Comparison of ENCODE assay signal across 10 cellular contexts in genomic region chr20:34037121-34037520, GRCh38. TPM values are rescaled to one million over a fixed set of nuclear protein-coding genes. Genes with fewer than 3 reads are reported as not detected.
DNase-seq lines count a peak whose midpoint lies in the region; ATAC-seq lines count a peak whose summit lies in the region.
"Had no signal": no experiment of that assay in that cellular context is flagged by ENCODE, and none has a peak within 500 bp of the region (broad histone marks: within the 10 kb centered on the region; RNA-seq: fewer than 3 reads in every experiment).

No MANE protein-coding gene starts in this region.

- H3K27ac Mint-ChIP-seq in T-helper 1 cell treated with Interleukin-12 subunit alpha and Interleukin-12 subunit beta and Interleukin-4 antibody, amounts not matched to agents 30 μg/mL and 1 μg/mL, for 36 hours = peak overlapping the region; percentile 24
- peak overlapping the region; percentile 63 for H3K27ac Mint-ChIP-seq in activated T-helper 17 cell treated with anti-CD3 and anti-CD28 coated beads, Interleukin-2, amount 50 U/mL, for 72 hours
- peak overlapping the region; percentile 54 for H3K27ac Mint-ChIP-seq in memory B cell

- ATAC-seq in activated T-helper 17 cell treated with anti-CD3 and anti-CD28 coated beads, Interleukin-2, amount 50 U/mL, for 72 hours (replicated peaks) = peak; percentile 100
- no peak for ATAC-seq in memory B cell (ENCODE audit: low read depth)
- ATAC-seq in HG02870 (IDR thresholded peaks at IDR 0.05; ENCODE audit: unreplicated experiment) = no peak
- ATAC-seq: left lobe of liver had no signal

- H3K27me3 Mint-ChIP-seq in T-helper 1 cell treated with Interleukin-12 subunit alpha and Interleukin-12 subunit beta and Interleukin-4 antibody, amounts not matched to agents 30 μg/mL and 1 μg/mL, for 36 hours (ENCODE audit: low read depth) = no peaks in the 10 kb centered on the region
- no peaks in the 10 kb centered on the region for H3K27me3 Mint-ChIP-seq in activated T-helper 17 cell treated with anti-CD3 and anti-CD28 coated beads, Interleukin-2, amount 50 U/mL, for 72 hours
- H3K27me3 Mint-ChIP-seq in memory B cell = no peaks in the 10 kb centered on the region

- no peak overlapping the region for H3K27ac ChIP-seq in caudate nucleus (ENCODE audit: low read depth, low read length)

- DNase-seq in memory B cell (ENCODE audit: low spot score in 2 of 2) (no peak), caudate nucleus (lab: John Stamatoyannopoulos, UW) (no peak), kidney glomerular epithelial cell (lab: John Stamatoyannopoulos, UW) (no peak), midbrain (lab: John Stamatoyannopoulos, UW) (no peak)
- DNase-seq in stimulated activated CD8-positive, alpha-beta memory T cell treated with anti-CD3 and anti-CD28 coated beads, Interleukin-15, amount 100 ng/mL, for 4 hours (ENCODE audit: low read depth in 2 of 2) = peak; percentile 33 to 34
- DNase-seq: NCI-H510A treated with DMSO at 0.1 percent for 48 hours had no signal

- peaks cover 25% of the 10 kb centered on the region for H3K4me1 Mint-ChIP-seq in T-helper 1 cell treated with Interleukin-12 subunit alpha and Interleukin-12 subunit beta and Interleukin-4 antibody, amounts not matched to agents 30 μg/mL and 1 μg/mL, for 36 hours (ENCODE audit: low read depth)
- peaks cover 53% of the 10 kb centered on the region for H3K4me1 Mint-ChIP-seq in activated T-helper 17 cell treated with anti-CD3 and anti-CD28 coated beads, Interleukin-2, amount 50 U/mL, for 72 hours
- H3K4me1 Mint-ChIP-seq in memory B cell = peaks cover 45% of the 10 kb centered on the region

- no peaks in the 10 kb centered on the region for H3K9me3 Mint-ChIP-seq in T-helper 1 cell treated with Interleukin-12 subunit alpha and Interleukin-12 subunit beta and Interleukin-4 antibody, amounts not matched to agents 30 μg/mL and 1 μg/mL, for 36 hours
- H3K9me3 Mint-ChIP-seq in activated T-helper 17 cell treated with anti-CD3 and anti-CD28 coated beads, Interleukin-2, amount 50 U/mL, for 72 hours = no peaks in the 10 kb centered on the region
- no peaks in the 10 kb centered on the region for H3K9me3 Mint-ChIP-seq in memory B cell

- H3K36me3 Mint-ChIP-seq in T-helper 1 cell treated with Interleukin-12 subunit alpha and Interleukin-12 subunit beta and Interleukin-4 antibody, amounts not matched to agents 30 μg/mL and 1 μg/mL, for 36 hours (ENCODE audit: low read depth) = peaks cover 12% of the 10 kb centered on the region
- H3K36me3 Mint-ChIP-seq in activated T-helper 17 cell treated with anti-CD3 and anti-CD28 coated beads, Interleukin-2, amount 50 U/mL, for 72 hours (ENCODE audit: low read depth) = peaks cover 32% of the 10 kb centered on the region
- peaks cover 23% of the 10 kb centered on the region for H3K36me3 Mint-ChIP-seq in memory B cell

- peak overlapping the region; percentile 27 for H3K4me3 Mint-ChIP-seq in T-helper 1 cell treated with Interleukin-12 subunit alpha and Interleukin-12 subunit beta and Interleukin-4 antibody, amounts not matched to agents 30 μg/mL and 1 μg/mL, for 36 hours
- peak overlapping the region; percentile 57 for H3K4me3 Mint-ChIP-seq in activated T-helper 17 cell treated with anti-CD3 and anti-CD28 coated beads, Interleukin-2, amount 50 U/mL, for 72 hours
- H3K4me3 Mint-ChIP-seq in memory B cell = no peak overlapping the region

RNA-seq across cellular contexts. Expression of gene RALY, which starts 43.4 kb away (rescaled TPM):
- 100 to 1,000 TPM; 112 to 142 TPM for total RNA-seq in activated T-helper 17 cell treated with anti-CD3 and anti-CD28 coated beads, Interleukin-2, amount 50 U/mL, for 72 hours

Comparison
In these comparisons a context has a peak if more than half of its experiments do, and no peak if none do; other contexts are left out.
1. DNase-seq: peak in stimulated activated CD8-positive, alpha-beta memory T cell treated with anti-CD3 and anti-CD28 coated beads, Interleukin-15, amount 100 ng/mL, for 4 hours (2 of 2); none in memory B cell (0 of 2), caudate nucleus (0 of 61), kidney glomerular epithelial cell (single experiment) and midbrain (single experiment).
2. Peak in every context shown above with its lines, with median percentiles within 50 percentile points of each other: H3K27ac Mint-ChIP-seq.